2 cellular contexts compared by ENCODE assay signal in the genomic region with DNA sequence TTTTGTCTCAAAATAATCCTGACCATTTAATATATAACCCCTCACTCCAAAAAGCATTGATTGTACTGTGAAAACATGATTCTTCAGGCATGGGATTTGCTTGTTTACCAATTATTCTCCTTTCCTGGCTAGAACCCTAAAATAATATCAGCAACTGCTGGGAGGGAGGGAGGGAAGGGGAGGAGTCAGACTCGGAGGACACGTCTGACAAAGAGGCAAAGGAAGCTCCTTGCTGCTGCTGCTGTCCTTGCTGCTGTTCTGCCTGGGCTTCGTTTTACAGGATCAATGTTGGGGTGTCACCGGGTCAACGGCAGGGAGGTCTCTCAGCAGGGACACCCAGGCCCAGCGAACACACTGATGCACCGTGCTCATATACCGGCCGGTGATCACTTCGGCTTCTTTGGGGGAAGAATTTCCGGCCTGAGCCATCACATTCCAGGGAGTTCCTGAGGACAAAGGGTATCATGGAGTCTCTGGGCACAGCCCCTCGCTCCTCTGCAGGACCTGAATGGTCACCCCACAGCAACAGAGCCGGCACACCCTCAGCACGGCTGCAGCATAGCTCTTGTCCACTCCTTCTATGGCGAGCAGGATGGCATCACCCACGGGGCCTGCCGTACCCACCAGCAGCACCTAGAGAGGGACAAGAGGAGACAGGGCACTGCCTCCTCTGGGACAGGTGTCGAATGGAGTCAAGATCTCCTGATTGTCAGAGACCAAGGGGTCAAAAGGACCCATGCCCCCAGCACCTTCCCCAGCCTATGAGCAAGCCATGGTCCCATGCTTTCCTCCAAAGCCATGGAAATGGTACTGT.
TF ChIP-seq lines count a peak whose summit lies in the region.

No MANE protein-coding gene starts in this region.

TF ChIP-seq in GM23338, 12 proteins besides CTCF, POLR2A, EP300 and RAD21:
- TF ChIP-seq, protein P1, sequence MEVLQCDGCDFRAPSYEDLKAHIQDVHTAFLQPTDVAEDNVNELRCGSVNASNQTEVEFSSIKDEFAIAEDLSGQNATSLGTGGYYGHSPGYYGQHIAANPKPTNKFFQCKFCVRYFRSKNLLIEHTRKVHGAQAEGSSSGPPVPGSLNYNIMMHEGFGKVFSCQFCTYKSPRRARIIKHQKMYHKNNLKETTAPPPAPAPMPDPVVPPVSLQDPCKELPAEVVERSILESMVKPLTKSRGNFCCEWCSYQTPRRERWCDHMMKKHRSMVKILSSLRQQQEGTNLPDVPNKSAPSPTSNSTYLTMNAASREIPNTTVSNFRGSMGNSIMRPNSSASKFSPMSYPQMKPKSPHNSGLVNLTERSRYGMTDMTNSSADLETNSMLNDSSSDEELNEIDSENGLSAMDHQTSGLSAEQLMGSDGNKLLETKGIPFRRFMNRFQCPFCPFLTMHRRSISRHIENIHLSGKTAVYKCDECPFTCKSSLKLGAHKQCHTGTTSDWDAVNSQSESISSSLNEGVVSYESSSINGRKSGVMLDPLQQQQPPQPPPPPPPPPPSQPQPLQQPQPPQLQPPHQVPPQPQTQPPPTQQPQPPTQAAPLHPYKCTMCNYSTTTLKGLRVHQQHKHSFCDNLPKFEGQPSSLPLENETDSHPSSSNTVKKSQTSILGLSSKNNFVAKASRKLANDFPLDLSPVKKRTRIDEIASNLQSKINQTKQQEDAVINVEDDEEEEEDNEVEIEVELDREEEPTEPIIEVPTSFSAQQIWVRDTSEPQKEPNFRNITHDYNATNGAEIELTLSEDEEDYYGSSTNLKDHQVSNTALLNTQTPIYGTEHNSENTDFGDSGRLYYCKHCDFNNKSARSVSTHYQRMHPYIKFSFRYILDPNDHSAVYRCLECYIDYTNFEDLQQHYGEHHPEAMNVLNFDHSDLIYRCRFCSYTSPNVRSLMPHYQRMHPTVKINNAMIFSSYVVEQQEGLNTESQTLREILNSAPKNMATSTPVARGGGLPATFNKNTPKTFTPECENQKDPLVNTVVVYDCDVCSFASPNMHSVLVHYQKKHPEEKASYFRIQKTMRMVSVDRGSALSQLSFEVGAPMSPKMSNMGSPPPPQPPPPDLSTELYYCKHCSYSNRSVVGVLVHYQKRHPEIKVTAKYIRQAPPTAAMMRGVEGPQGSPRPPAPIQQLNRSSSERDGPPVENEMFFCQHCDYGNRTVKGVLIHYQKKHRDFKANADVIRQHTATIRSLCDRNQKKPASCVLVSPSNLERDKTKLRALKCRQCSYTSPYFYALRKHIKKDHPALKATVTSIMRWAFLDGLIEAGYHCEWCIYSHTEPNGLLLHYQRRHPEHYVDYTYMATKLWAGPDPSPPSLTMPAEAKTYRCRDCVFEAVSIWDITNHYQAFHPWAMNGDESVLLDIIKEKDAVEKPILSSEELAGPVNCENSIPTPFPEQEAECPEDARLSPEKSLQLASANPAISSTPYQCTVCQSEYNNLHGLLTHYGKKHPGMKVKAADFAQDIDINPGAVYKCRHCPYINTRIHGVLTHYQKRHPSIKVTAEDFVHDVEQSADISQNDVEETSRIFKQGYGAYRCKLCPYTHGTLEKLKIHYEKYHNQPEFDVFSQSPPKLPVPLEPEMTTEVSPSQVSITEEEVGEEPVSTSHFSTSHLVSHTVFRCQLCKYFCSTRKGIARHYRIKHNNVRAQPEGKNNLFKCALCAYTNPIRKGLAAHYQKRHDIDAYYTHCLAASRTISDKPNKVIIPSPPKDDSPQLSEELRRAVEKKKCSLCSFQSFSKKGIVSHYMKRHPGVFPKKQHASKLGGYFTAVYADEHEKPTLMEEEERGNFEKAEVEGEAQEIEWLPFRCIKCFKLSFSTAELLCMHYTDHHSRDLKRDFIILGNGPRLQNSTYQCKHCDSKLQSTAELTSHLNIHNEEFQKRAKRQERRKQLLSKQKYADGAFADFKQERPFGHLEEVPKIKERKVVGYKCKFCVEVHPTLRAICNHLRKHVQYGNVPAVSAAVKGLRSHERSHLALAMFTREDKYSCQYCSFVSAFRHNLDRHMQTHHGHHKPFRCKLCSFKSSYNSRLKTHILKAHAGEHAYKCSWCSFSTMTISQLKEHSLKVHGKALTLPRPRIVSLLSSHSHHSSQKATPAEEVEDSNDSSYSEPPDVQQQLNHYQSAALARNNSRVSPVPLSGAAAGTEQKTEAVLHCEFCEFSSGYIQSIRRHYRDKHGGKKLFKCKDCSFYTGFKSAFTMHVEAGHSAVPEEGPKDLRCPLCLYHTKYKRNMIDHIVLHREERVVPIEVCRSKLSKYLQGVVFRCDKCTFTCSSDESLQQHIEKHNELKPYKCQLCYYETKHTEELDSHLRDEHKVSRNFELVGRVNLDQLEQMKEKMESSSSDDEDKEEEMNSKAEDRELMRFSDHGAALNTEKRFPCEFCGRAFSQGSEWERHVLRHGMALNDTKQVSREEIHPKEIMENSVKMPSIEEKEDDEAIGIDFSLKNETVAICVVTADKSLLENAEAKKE (CRISPR knock-in tag; IDR thresholded peaks at IDR 0.05): no peak
- TF ChIP-seq, protein P2, sequence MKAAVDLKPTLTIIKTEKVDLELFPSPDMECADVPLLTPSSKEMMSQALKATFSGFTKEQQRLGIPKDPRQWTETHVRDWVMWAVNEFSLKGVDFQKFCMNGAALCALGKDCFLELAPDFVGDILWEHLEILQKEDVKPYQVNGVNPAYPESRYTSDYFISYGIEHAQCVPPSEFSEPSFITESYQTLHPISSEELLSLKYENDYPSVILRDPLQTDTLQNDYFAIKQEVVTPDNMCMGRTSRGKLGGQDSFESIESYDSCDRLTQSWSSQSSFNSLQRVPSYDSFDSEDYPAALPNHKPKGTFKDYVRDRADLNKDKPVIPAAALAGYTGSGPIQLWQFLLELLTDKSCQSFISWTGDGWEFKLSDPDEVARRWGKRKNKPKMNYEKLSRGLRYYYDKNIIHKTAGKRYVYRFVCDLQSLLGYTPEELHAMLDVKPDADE (IDR thresholded peaks at IDR 0.05): no peak

TF ChIP-seq in WTC11, 78 proteins besides CTCF, POLR2A, EP300 and RAD21 (continued from another document):
- TF ChIP-seq, protein P3, sequence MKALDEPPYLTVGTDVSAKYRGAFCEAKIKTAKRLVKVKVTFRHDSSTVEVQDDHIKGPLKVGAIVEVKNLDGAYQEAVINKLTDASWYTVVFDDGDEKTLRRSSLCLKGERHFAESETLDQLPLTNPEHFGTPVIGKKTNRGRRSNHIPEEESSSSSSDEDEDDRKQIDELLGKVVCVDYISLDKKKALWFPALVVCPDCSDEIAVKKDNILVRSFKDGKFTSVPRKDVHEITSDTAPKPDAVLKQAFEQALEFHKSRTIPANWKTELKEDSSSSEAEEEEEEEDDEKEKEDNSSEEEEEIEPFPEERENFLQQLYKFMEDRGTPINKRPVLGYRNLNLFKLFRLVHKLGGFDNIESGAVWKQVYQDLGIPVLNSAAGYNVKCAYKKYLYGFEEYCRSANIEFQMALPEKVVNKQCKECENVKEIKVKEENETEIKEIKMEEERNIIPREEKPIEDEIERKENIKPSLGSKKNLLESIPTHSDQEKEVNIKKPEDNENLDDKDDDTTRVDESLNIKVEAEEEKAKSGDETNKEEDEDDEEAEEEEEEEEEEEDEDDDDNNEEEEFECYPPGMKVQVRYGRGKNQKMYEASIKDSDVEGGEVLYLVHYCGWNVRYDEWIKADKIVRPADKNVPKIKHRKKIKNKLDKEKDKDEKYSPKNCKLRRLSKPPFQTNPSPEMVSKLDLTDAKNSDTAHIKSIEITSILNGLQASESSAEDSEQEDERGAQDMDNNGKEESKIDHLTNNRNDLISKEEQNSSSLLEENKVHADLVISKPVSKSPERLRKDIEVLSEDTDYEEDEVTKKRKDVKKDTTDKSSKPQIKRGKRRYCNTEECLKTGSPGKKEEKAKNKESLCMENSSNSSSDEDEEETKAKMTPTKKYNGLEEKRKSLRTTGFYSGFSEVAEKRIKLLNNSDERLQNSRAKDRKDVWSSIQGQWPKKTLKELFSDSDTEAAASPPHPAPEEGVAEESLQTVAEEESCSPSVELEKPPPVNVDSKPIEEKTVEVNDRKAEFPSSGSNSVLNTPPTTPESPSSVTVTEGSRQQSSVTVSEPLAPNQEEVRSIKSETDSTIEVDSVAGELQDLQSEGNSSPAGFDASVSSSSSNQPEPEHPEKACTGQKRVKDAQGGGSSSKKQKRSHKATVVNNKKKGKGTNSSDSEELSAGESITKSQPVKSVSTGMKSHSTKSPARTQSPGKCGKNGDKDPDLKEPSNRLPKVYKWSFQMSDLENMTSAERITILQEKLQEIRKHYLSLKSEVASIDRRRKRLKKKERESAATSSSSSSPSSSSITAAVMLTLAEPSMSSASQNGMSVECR (CRISPR knock-in tag; IDR thresholded peaks at IDR 0.05; ENCODE audit: borderline replicate concordance): no peak
- no peak for TF ChIP-seq ZNF263 (CRISPR knock-in tag; IDR thresholded peaks at IDR 0.05; ENCODE audit: low read depth)
TF ChIP-seq in WTC11: peak in this region for 0.
